14 cellular contexts compared by ENCODE assay signal in genomic region chr2:235514627-235515363, GRCh38. TPM values are rescaled to one million over a fixed set of nuclear protein-coding genes. Genes with fewer than 3 reads are reported as not detected.
DNase-seq lines count a peak whose midpoint lies in the region; ATAC-seq, FAIRE-seq and TF ChIP-seq lines count a peak whose summit lies in the region.
"Had no signal": no experiment of that assay in that cellular context is flagged by ENCODE, and none has a peak within 500 bp of the region (broad histone marks: within the 10 kb centered on the region; RNA-seq: fewer than 3 reads in every experiment).

No MANE protein-coding gene starts in this region.

- FAIRE-seq in keratinocyte (lab: Jason Lieb, UNC) (no peak), H54 (lab: Jason Lieb, UNC) (no peak)
- FAIRE-seq: colon had no signal

- BruUV-seq in HCT116 (replicated peaks; lab: Mats Ljungman, UMichigan), result no TSS peak

- no peak overlapping the region for H3K27ac Mint-ChIP-seq in progenitor cell of endocrine pancreas
- H3K27ac Mint-ChIP-seq: activated naive CD8-positive, alpha-beta T cell; naive B cell had no signal

- no peaks in the 10 kb centered on the region for H3K27me3 Mint-ChIP-seq in progenitor cell of endocrine pancreas

- dilution Hi-C loops in keratinocyte (cut with MboI; ENCODE audit: extremely low pct_ligation_motif_present, low sequenced_read_pairs), result no loop called here

- no peak overlapping the region for H3K4me3 Mint-ChIP-seq in progenitor cell of endocrine pancreas (ENCODE audit: low read depth)
- H3K4me3 Mint-ChIP-seq: activated naive CD8-positive, alpha-beta T cell had no signal

- H2AFZ ChIP-seq in HCT116 (ENCODE audit: low read depth, low read length, poor library complexity, severe bottlenecking) (no peak overlapping the region), keratinocyte (ENCODE audit: control insufficient read depth, low read length) (no peak overlapping the region)

- CTCF ChIA-PET in HCT116 (lab: Charles Lee), result interaction anchor here (1.3 kb wide), 1 partner anchor 37 kb away, joined by 5 read pairs; no protein-coding TSS in a partner anchor

- H3K36me3 Mint-ChIP-seq in progenitor cell of endocrine pancreas (ENCODE audit: insufficient read depth), result peaks cover 5% of the 10 kb centered on the region
- H3K36me3 Mint-ChIP-seq: naive B cell had no signal

- peaks cover 6% of the 10 kb centered on the region for H3K9me1 ChIP-seq in keratinocyte (ENCODE audit: control insufficient read depth, extremely low read depth, insufficient read depth, low read length)

- TF ChIP-seq CTCF in HCT116 (IDR thresholded peaks at IDR 0.05 in 2 of 3, conservative IDR thresholded peaks at IDR 0.05 in 1 of 3; ENCODE audit: borderline replicate concordance in 1 of 3, insufficient read depth in 1 of 3, low read depth in 2 of 3, low read length in 2 of 3), result peak in 2 of 3 experiments; percentile 39 to 49; a peak in 4 of 6 replicates
- peak; percentile 73 for TF ChIP-seq CTCF in WERI-Rb-1 (IDR thresholded peaks at IDR 0.05; ENCODE audit: low read depth, low read length)
- TF ChIP-seq CTCF in keratinocyte (optimal IDR thresholded peaks at IDR 0.05 in 1 of 3, IDR thresholded peaks at IDR 0.05 in 1 of 3, conservative IDR thresholded peaks at IDR 0.05 in 1 of 3; ENCODE audit: extremely low read depth in 1 of 3, insufficient read depth in 2 of 3, low read length in 3 of 3), result peak in 2 of 3 experiments; percentile 29 to 30
- TF ChIP-seq CTCF in progenitor cell of endocrine pancreas (IDR thresholded peaks at IDR 0.05; ENCODE audit: unreplicated experiment), result peak; percentile 23
- no peak for TF ChIP-seq CTCF in ascending aorta (IDR thresholded peaks at IDR 0.05)

- H4K20me1 ChIP-seq in HCT116 (ENCODE audit: insufficient read depth) (peaks cover 16% of the 10 kb centered on the region; the same call in 1 of the 2 replicates), keratinocyte (ENCODE audit: control insufficient read depth, extremely low read depth, insufficient read depth, low read length) (peaks cover 18% of the 10 kb centered on the region)

- H3K4me1 ChIP-seq in HCT116 (ENCODE audit: control insufficient read depth in 1 of 2, insufficient read depth in 2 of 2, low read length in 2 of 2) (peaks cover 23 to 50% of the 10 kb centered on the region in 2 experiments), keratinocyte (ENCODE audit: control insufficient read depth, extremely low read depth, insufficient read depth, low read length) (peaks cover 20% of the 10 kb centered on the region), ascending aorta (no peaks in the 10 kb centered on the region)

- H3K4me3 ChIP-seq in HCT116 (replicated peaks in 1 of 2; ENCODE audit: low read depth in 1 of 2, low read length in 2 of 2) (no peak overlapping the region), WERI-Rb-1 (ENCODE audit: low read depth, low read length) (no peak overlapping the region), keratinocyte (ENCODE audit: control insufficient read depth in 2 of 3, extremely low read depth in 1 of 3, insufficient read depth in 2 of 3, low read depth in 1 of 3, low read length in 3 of 3) (no peak overlapping the region), ascending aorta (no peak overlapping the region)
- H3K4me3 ChIP-seq: SJCRH30, smooth muscle cell, suprapubic skin had no signal

- no peaks in the 10 kb centered on the region for H3K9me2 ChIP-seq in HCT116 (ENCODE audit: insufficient read depth)

- POLR2A ChIA-PET in HCT116 (lab: Charles Lee), result no interaction called here

- no peaks in the 10 kb centered on the region for H3K9me3 Mint-ChIP-seq in progenitor cell of endocrine pancreas (ENCODE audit: low read depth)

- H3K4me2 ChIP-seq in HCT116 (ENCODE audit: low read length) (no peak overlapping the region), keratinocyte (ENCODE audit: control insufficient read depth, extremely low read depth, insufficient read depth, low read depth, low read length) (no peak overlapping the region)
- H3K4me2 ChIP-seq: smooth muscle cell had no signal

- H3K36me3 ChIP-seq in HCT116 (ENCODE audit: control insufficient read depth in 1 of 2, insufficient read depth in 2 of 2, low read length in 2 of 2) (no peaks in the 10 kb centered on the region), WERI-Rb-1 (no peaks in the 10 kb centered on the region), keratinocyte (ENCODE audit: control insufficient read depth in 2 of 2, extremely low read depth in 1 of 2, insufficient read depth in 2 of 2, low read length in 2 of 2) (no peaks in the 10 kb centered on the region), ascending aorta (no peaks in the 10 kb centered on the region)
- H3K36me3 ChIP-seq: SJCRH30, suprapubic skin had no signal

- H3K27ac ChIP-seq in HCT116 (ENCODE audit: low read depth, low read length) (no peak overlapping the region), WERI-Rb-1 (no peak overlapping the region), keratinocyte (ENCODE audit: control insufficient read depth, insufficient read depth, low read length) (no peak overlapping the region), ascending aorta (no peak overlapping the region)
- H3K27ac ChIP-seq: SJCRH30, suprapubic skin had no signal

- H3K79me2 ChIP-seq in HCT116 (ENCODE audit: insufficient read depth, low read length), result peaks cover 99% of the 10 kb centered on the region
- H3K79me2 ChIP-seq in keratinocyte (ENCODE audit: control insufficient read depth, insufficient read depth, low read length), result peaks cover 68% of the 10 kb centered on the region

- RAD21 ChIA-PET in HCT116 (lab: Charles Lee; ENCODE audit: low non-redundant PET in 1 of 2, low total read pairs in 2 of 2, uncharacterized antibody in 2 of 2, unreplicated experiment in 2 of 2), result no interaction called here

- peak; percentile 65 for ATAC-seq in HCT116

- intact Hi-C loops in HCT116 (cut with micrococcal nuclease) (no loop called here), ascending aorta (cut with DNase I) (no loop called here)

- DNase-seq in HCT116 (ENCODE audit: low read depth, low spot score) (no peak), WERI-Rb-1 (peak; percentile 38), keratinocyte (ENCODE audit: low read depth, low spot score) (no peak), progenitor cell of endocrine pancreas (ENCODE audit: low spot score, unreplicated experiment) (no peak), ascending aorta (ENCODE audit: low spot score in 2 of 2) (no peak), NCI-H1436 treated with DMSO at 0.1 percent for 48 hours (lab: John Stamatoyannopoulos, UW) (no peak), H54 (ENCODE audit: insufficient read length, low spot score) (no peak)
- DNase-seq in activated CD4-positive, CD25-positive, alpha-beta regulatory T cell (lab: John Stamatoyannopoulos, UW), result no peak
- DNase-seq: naive B cell, SJCRH30 had no signal

- no peak for TF ChIP-seq RAD21 in HCT116 (IDR thresholded peaks at IDR 0.05; ENCODE audit: low read depth)

- H3K9ac ChIP-seq in HCT116 (ENCODE audit: low read length) (no peak overlapping the region), keratinocyte (ENCODE audit: control insufficient read depth, extremely low read depth, insufficient read depth, low read length) (no peak overlapping the region)

- H3K9me3 ChIP-seq in HCT116 (ENCODE audit: control insufficient read depth in 1 of 2, insufficient read depth in 1 of 2, low read depth in 1 of 2, low read length in 2 of 2) (no peaks in the 10 kb centered on the region), WERI-Rb-1 (ENCODE audit: severe bottlenecking) (no peaks in the 10 kb centered on the region), keratinocyte (ENCODE audit: control insufficient read depth, low read depth, low read length) (no peaks in the 10 kb centered on the region), ascending aorta (no peaks in the 10 kb centered on the region)
- H3K9me3 ChIP-seq: SJCRH30, suprapubic skin had no signal

- peaks cover 20% of the 10 kb centered on the region for H3K4me1 Mint-ChIP-seq in progenitor cell of endocrine pancreas (ENCODE audit: low read depth)
- H3K4me1 Mint-ChIP-seq: naive B cell had no signal

- no peaks in the 10 kb centered on the region for H3K27me3 ChIP-seq in HCT116 (ENCODE audit: insufficient read depth, low read length)
- no peaks in the 10 kb centered on the region for H3K27me3 ChIP-seq in WERI-Rb-1 (ENCODE audit: insufficient read depth, low read depth, severe bottlenecking)
- H3K27me3 ChIP-seq in keratinocyte (ENCODE audit: control insufficient read depth, extremely low read depth, insufficient read depth, low read length), result no peaks in the 10 kb centered on the region
- H3K27me3 ChIP-seq in ascending aorta, result no peaks in the 10 kb centered on the region
- H3K27me3 ChIP-seq: SJCRH30, suprapubic skin had no signal

- TF ChIP-seq POLR2A in HCT116 (IDR thresholded peaks at IDR 0.05; ENCODE audit: borderline replicate concordance, extremely low read depth, insufficient read depth, insufficient read length) (no peak), H54 (IDR thresholded peaks at IDR 0.05; ENCODE audit: low read depth, low read length) (no peak)

TF ChIP-seq in HCT116, 20 proteins besides CTCF, POLR2A, EP300 and RAD21:
- TF ChIP-seq TCF7L2 (IDR thresholded peaks at IDR 0.05; ENCODE audit: borderline replicate concordance, extremely low read depth, insufficient read depth, insufficient read length) (no peak), SRF (IDR thresholded peaks at IDR 0.05; ENCODE audit: low read depth) (no peak), MAX (IDR thresholded peaks at IDR 0.05) (no peak), SIN3A (IDR thresholded peaks at IDR 0.05; ENCODE audit: low read depth) (no peak)
TF ChIP-seq in HCT116: peak in this region for 0.

RNA-seq across cellular contexts. Expression of gene AGAP1, which starts 21.0 kb away (rescaled TPM):
- total RNA-seq in HCT116 (2021; ENCODE audit: unreplicated experiment), result 43.8 TPM
- 24.8 and 28.5 TPM in 2 replicates for polyA plus RNA-seq in HCT116 (2012)
- 12.6 to 13.7 TPM (median 13.5 TPM) in 3 replicates for polyA plus RNA-seq in keratinocyte
- polyA plus RNA-seq in keratinocyte (2011; ENCODE audit: low read depth), result 3.3 TPM
- 11.5 and 15.0 TPM in 2 replicates for polyA plus RNA-seq in keratinocyte (2011; cell fraction: cytosol; rRNA removed)
- 15.0 and 16.2 TPM in 2 replicates for polyA plus RNA-seq in keratinocyte (2011; cell fraction: nucleus; rRNA removed)
- polyA plus RNA-seq in keratinocyte (2012; ENCODE audit: low replicate concordance), result 5.1 and 12.0 TPM in 2 replicates
- polyA minus RNA-seq in keratinocyte, result 37.7 to 84.6 TPM (median 42.6 TPM) in 3 replicates
- polyA minus RNA-seq in keratinocyte (2011; cell fraction: cytosol; rRNA and poly(A)+ RNA removed), result 8.6 TPM
- polyA minus RNA-seq in keratinocyte (2011; cell fraction: nucleus; rRNA and poly(A)+ RNA removed), result 19.2 and 31.5 TPM in 2 replicates
- total RNA-seq in progenitor cell of endocrine pancreas, result 43.3 and 47.2 TPM in 2 replicates
- 19.7 TPM for total RNA-seq in ascending aorta

Comparison
In these comparisons a context has a peak if more than half of its experiments do, and no peak if none do; other contexts are left out.
1. CTCF ChIP-seq: peak in HCT116 (2 of 3), WERI-Rb-1 (single experiment), keratinocyte (2 of 3) and progenitor cell of endocrine pancreas (single experiment); none in ascending aorta (0 of 3).